Comparison of ENCODE assay signal across 15 cellular contexts in the genomic region with DNA sequence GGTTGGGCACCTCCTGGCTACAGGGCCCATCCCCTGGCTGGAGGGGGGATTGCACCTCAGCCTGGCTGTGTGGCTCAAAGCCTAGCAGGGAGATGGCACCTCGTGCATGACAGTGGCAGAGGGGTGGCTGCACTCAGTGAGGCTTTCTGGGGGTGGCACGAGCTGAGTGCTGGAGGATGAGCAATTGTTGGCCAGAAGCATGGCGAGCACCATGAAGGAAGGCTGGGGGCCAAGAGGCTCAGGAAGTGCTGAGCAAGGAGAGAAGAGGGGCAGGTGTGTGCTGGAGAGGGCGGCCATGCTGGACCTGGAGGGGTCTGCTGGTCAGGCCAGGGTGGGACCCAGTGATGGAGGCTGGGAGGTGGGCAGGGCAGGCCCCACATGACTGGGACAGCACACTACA.
A peak's percentile ranks its signal among the peaks of the same experiment; 100 is the strongest.
DNase-seq lines count a peak whose midpoint lies in the region; TF ChIP-seq lines count a peak whose summit lies in the region.
"Had no signal": no experiment of that assay in that cellular context is flagged by ENCODE, and none has a peak within 500 bp of the region (broad histone marks: within the 10 kb centered on the region; RNA-seq: fewer than 3 reads in every experiment).

No MANE protein-coding gene starts in this region.

- H3K27ac ChIP-seq in BLaER1: peak overlapping the region; percentile 92
- peak overlapping the region in 6 of 11 experiments; percentile 43 to 73 (median 64); a peak in 9 of 22 replicates for H3K27ac ChIP-seq in BLaER1 treated with 17β-estradiol and CSF1 and Interleukin-3, amounts not matched to agents 10 nM and 100 nM
- H3K27ac ChIP-seq in mesendoderm (ENCODE audit: low read depth, low read length): no peak overlapping the region
- no peak overlapping the region for H3K27ac ChIP-seq in spleen

- H4K8ac ChIP-seq in mesendoderm (ENCODE audit: low read depth, low read length): no peak overlapping the region

- H3K4me2 ChIP-seq in BLaER1 (peak overlapping the region; percentile 97), mesendoderm (ENCODE audit: low read length) (no peak overlapping the region)
- peak overlapping the region; percentile 63 to 99 (median 89); a peak in 19 of 22 replicates for H3K4me2 ChIP-seq in BLaER1 treated with 17β-estradiol and CSF1 and Interleukin-3, amounts not matched to agents 10 nM and 100 nM
- H3K4me2 ChIP-seq: GM23338 had no signal

- H2AK5ac ChIP-seq in mesendoderm (ENCODE audit: low read length): no peak overlapping the region

- H2BK120ac ChIP-seq in mesendoderm (ENCODE audit: low read depth, low read length): no peak overlapping the region

- H2BK5ac ChIP-seq in mesendoderm (ENCODE audit: low read length): no peak overlapping the region

- H2BK15ac ChIP-seq in mesendoderm (replicated peaks; ENCODE audit: low read depth): no peak overlapping the region

- H3K4ac ChIP-seq in mesendoderm (ENCODE audit: low read depth, low read length): no peak overlapping the region

- H3K9ac ChIP-seq in BLaER1: no peak overlapping the region
- no peak overlapping the region for H3K9ac ChIP-seq in BLaER1 treated with 17β-estradiol and CSF1 and Interleukin-3, amounts not matched to agents 10 nM and 100 nM
- H3K9ac ChIP-seq in mesendoderm (ENCODE audit: low read length): no peak overlapping the region

- TF ChIP-seq POLR2A in spleen (IDR thresholded peaks at IDR 0.05): no peak

- no peak overlapping the region for H3K18ac ChIP-seq in mesendoderm (ENCODE audit: low read length)

- H3K27me3 ChIP-seq in BLaER1 (no peaks in the 10 kb centered on the region), mesendoderm (ENCODE audit: insufficient read depth, low read length, poor library complexity) (no peaks in the 10 kb centered on the region), spleen (replicated peaks in 1 of 7) (peaks cover 0 to 24% (median 0%) of the 10 kb centered on the region in 7 donors)
- peaks cover 0 to 25% (median 0%) of the 10 kb centered on the region in 11 experiments; a peak in 5 of 22 replicates for H3K27me3 ChIP-seq in BLaER1 treated with 17β-estradiol and CSF1 and Interleukin-3, amounts not matched to agents 10 nM and 100 nM
- H3K27me3 ChIP-seq: BE2C had no signal

- no peak overlapping the region for H4K5ac ChIP-seq in mesendoderm (ENCODE audit: low read length)

- H3K36me3 ChIP-seq in BLaER1 (peaks cover 13% of the 10 kb centered on the region), mesendoderm (ENCODE audit: control insufficient read depth, insufficient read depth, low read length) (no peaks in the 10 kb centered on the region), spleen (no peaks in the 10 kb centered on the region)
- peaks cover 0 to 5% (median 0%) of the 10 kb centered on the region in 11 experiments; a peak in 2 of 22 replicates for H3K36me3 ChIP-seq in BLaER1 treated with 17β-estradiol and CSF1 and Interleukin-3, amounts not matched to agents 10 nM and 100 nM
- H3K36me3 ChIP-seq: BE2C had no signal

- H3K9me3 ChIP-seq in BLaER1 (no peaks in the 10 kb centered on the region), spleen (no peaks in the 10 kb centered on the region)
- H3K9me3 ChIP-seq in BLaER1 treated with 17β-estradiol and CSF1 and Interleukin-3, amounts not matched to agents 10 nM and 100 nM (replicated peaks in 1 of 11): peaks cover 0 to 8% (median 0%) of the 10 kb centered on the region in 11 experiments; a peak in 2 of 22 replicates
- H3K9me3 ChIP-seq: BE2C had no signal

- WGBS in mesendoderm (ENCODE audit: extremely low coverage, insufficient coverage, low lambda C conversion rate): no CpG with 5 or more reads among the region's 4 CpGs
- 66 to 81% (median 77%) methylated on average over 3 to 4 of the region's 4 CpGs for WGBS in spleen, 5 donors

- no peak overlapping the region for H3K23ac ChIP-seq in mesendoderm (ENCODE audit: low read length)

- DNase-seq in mesendoderm (no peak), spleen (peak; percentile 56), UCSD-AML1 (lab: John Stamatoyannopoulos, UW; ENCODE audit: unreplicated experiment) (no peak), NCI-H446 (lab: John Stamatoyannopoulos, UW) (no peak), pons (ENCODE audit: low spot score) (no peak)
- DNase-seq: ACHN; BE2C; CD4-positive, alpha-beta memory T cell; DMS79 treated with DMSO at 0.1 percent for 48 hours; GF-D8; HFFc6; IMR-90 had no signal

- H3K79me1 ChIP-seq in mesendoderm (ENCODE audit: low read length): peaks cover 5% of the 10 kb centered on the region

- H4K20me1 ChIP-seq in BLaER1: no peaks in the 10 kb centered on the region
- no peaks in the 10 kb centered on the region for H4K20me1 ChIP-seq in BLaER1 treated with 17β-estradiol and CSF1 and Interleukin-3, amounts not matched to agents 10 nM and 100 nM

- H3K56ac ChIP-seq in mesendoderm (ENCODE audit: low read length): peak overlapping the region; percentile 56

- TF ChIP-seq CTCF in spleen (IDR thresholded peaks at IDR 0.05 in 8 of 11, conservative IDR thresholded peaks at IDR 0.05 in 3 of 11): no peak

- intact Hi-C loops in spleen (cut with DNase I; ENCODE audit: low total_unique reads): no loop called here

- peaks cover 100% of the 10 kb centered on the region for H3K4me1 ChIP-seq in BLaER1
- peaks cover 61 to 100% (median 100%) of the 10 kb centered on the region in 10 experiments for H3K4me1 ChIP-seq in BLaER1 treated with 17β-estradiol and CSF1 and Interleukin-3, amounts not matched to agents 10 nM and 100 nM
- peaks cover 13% of the 10 kb centered on the region for H3K4me1 ChIP-seq in mesendoderm (ENCODE audit: control insufficient read depth, low read depth, low read length)
- H3K4me1 ChIP-seq in spleen: no peaks in the 10 kb centered on the region
- H3K4me1 ChIP-seq: BE2C had no signal

- H3K4me3 ChIP-seq in BLaER1 (peak overlapping the region; percentile 36; the same call in 1 of the 2 replicates), mesendoderm (ENCODE audit: low read length) (no peak overlapping the region), spleen (no peak overlapping the region)
- no peak overlapping the region for H3K4me3 ChIP-seq in BLaER1 treated with 17β-estradiol and CSF1 and Interleukin-3, amounts not matched to agents 10 nM and 100 nM
- H3K4me3 ChIP-seq: GM23338 had no signal

- H3K79me2 ChIP-seq in mesendoderm (ENCODE audit: control insufficient read depth, insufficient read depth, low read length): peaks cover 2% of the 10 kb centered on the region

Comparison
In these comparisons a context has a peak if more than half of its experiments do, and no peak if none do; other contexts are left out.
1. H3K27ac ChIP-seq: peak in BLaER1 (single experiment) and BLaER1 treated with 17β-estradiol and CSF1 and Interleukin-3, amounts not matched to agents 10 nM and 100 nM (6 of 11); none in mesendoderm (single experiment) and spleen (0 of 8).